In genomic region chr12:109016016-109016415, GRCh38 we compare ENCODE assay signal across 24 cellular contexts. TPM values are rescaled to one million over a fixed set of nuclear protein-coding genes. Genes with fewer than 3 reads are reported as not detected.
"Had no signal": no experiment of that assay in that cellular context is flagged by ENCODE, and none has a peak within 500 bp of the region (broad histone marks: within the 10 kb centered on the region; RNA-seq: fewer than 3 reads in every experiment).

No MANE protein-coding gene starts in this region.

- H3K27ac ChIP-seq: SJSA1, SK-N-MC had no signal

- H3K9me3 ChIP-seq: SJSA1 had no signal

- H3K36me3 ChIP-seq: SJSA1 had no signal

- H3K4me3 ChIP-seq: SJSA1, SK-N-MC had no signal

- H3K4me1 ChIP-seq: SJSA1 had no signal

- DNase-seq: IMR-90, MV-4-11, NCI-H1048, NCI-H1105, NCI-H1417, NCI-H146, NCI-H1694 treated with DMSO at 0.1 percent for 48 hours, NCI-H1930, NCI-H2081, NCI-H2171, NCI-H226, NCI-H446, NCI-H510A, NCI-H524 treated with DMSO at 0.1 percent for 48 hours, NCI-H69, NCI-H774, Right ventricle myocardium superior, RPMI8226, SIG-M5 had no signal

RNA-seq across cellular contexts. Expression of gene SVOP, which starts 4.9 kb away (rescaled TPM):
- total RNA-seq: HepG2, IMR-90, LHCN-M2, MCF 10A, SJSA1 had no signal
- polyA plus RNA-seq: HepG2, IMR-90 had no signal
